In the genomic region with DNA sequence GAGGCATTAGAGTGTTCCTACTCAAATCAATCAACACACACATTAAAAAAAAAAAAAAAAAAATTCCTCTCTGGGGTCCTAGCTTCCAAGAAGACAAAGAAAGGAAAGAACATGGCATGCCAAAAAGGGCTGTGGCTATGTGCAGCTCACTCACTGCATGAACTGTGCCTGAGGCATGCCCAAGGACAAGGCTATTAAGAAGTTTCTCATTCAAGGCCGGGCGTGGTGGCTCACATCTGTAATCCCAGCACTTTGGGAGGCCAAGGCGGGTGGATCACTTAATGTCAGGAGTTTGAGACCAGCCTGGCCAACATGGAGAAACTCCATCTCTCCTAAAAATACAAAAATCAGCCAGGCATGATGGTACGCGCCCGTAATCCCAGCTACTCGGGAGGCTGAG, we compare ENCODE assay signal across 21 cellular contexts. TPM values are rescaled to one million over a fixed set of nuclear protein-coding genes. Genes with fewer than 3 reads are reported as not detected.
DNase-seq lines count a peak whose midpoint lies in the region; ATAC-seq and TF ChIP-seq lines count a peak whose summit lies in the region.
"Had no signal": no experiment of that assay in that cellular context is flagged by ENCODE, and none has a peak within 500 bp of the region (broad histone marks: within the 10 kb centered on the region; RNA-seq: fewer than 3 reads in every experiment).

No MANE protein-coding gene starts in this region.

- peaks cover 4% of the 10 kb centered on the region for H3K36me3 ChIP-seq in HAP-1 (replicated peaks)
- no peaks in the 10 kb centered on the region for H3K36me3 ChIP-seq in adrenal gland (replicated peaks in 1 of 2)
- H3K36me3 ChIP-seq in iPS-15b (ENCODE audit: control insufficient read depth, insufficient read depth, low read length) = no peaks in the 10 kb centered on the region

- ATAC-seq in HG03045 (IDR thresholded peaks at IDR 0.05; ENCODE audit: unreplicated experiment) = no peak
- no peak for ATAC-seq in stimulated activated naive CD8-positive, alpha-beta T cell treated with anti-CD3 and anti-CD28 coated beads, Interleukin-15, Interleukin-2, amounts not matched to agents 100 U/mL and 50 U/mL, for 24 hours

- no peaks in the 10 kb centered on the region for H3K36me3 Mint-ChIP-seq in activated CD4-positive, alpha-beta T cell treated with anti-CD3 and anti-CD28 coated beads, Interleukin-2, amount 10 ng/mL, durations not matched to agents 7 days and 5 days (ENCODE audit: low read depth)

- peaks cover 18% of the 10 kb centered on the region for H3K4me1 Mint-ChIP-seq in activated CD4-positive, alpha-beta T cell treated with anti-CD3 and anti-CD28 coated beads, Interleukin-2, amount 10 ng/mL, durations not matched to agents 7 days and 5 days

- H3K27me3 ChIP-seq in HAP-1 (ENCODE audit: low read depth) (no peaks in the 10 kb centered on the region), adrenal gland (no peaks in the 10 kb centered on the region), iPS-15b (ENCODE audit: control insufficient read depth, insufficient read depth, low read length) (no peaks in the 10 kb centered on the region)
- H3K27me3 ChIP-seq: SJSA1 had no signal

- peaks cover 3% of the 10 kb centered on the region; the same call in 1 of the 2 replicates for H3K4me1 ChIP-seq in HAP-1
- no peaks in the 10 kb centered on the region for H3K4me1 ChIP-seq in adrenal gland (replicated peaks in 1 of 2)
- no peaks in the 10 kb centered on the region for H3K4me1 ChIP-seq in iPS-15b (ENCODE audit: control insufficient read depth, insufficient read depth, low read length)
- H3K4me1 ChIP-seq: SJSA1 had no signal

- no peak for TF ChIP-seq CTCF in adrenal gland (IDR thresholded peaks at IDR 0.05)

- no peaks in the 10 kb centered on the region for H3K9me3 ChIP-seq in HAP-1
- H3K9me3 ChIP-seq in adrenal gland (replicated peaks in 1 of 3) = no peaks in the 10 kb centered on the region
- no peaks in the 10 kb centered on the region for H3K9me3 ChIP-seq in iPS-15b (ENCODE audit: control insufficient read depth, insufficient read depth, low read length)
- H3K9me3 ChIP-seq: Caco-2, SJSA1 had no signal

- H3K9ac ChIP-seq in iPS-15b (ENCODE audit: low read depth, low read length) = peak overlapping the region; percentile 3
- H3K9ac ChIP-seq: GM23248, KMS-11 had no signal

- no peak overlapping the region for H3K27ac ChIP-seq in adrenal gland
- peak overlapping the region; percentile 4 for H3K27ac ChIP-seq in temporal lobe (ENCODE audit: low read depth, low read length)
- H3K27ac ChIP-seq: GM23248, KMS-11, SJSA1 had no signal

- CTCF ChIA-PET in activated CD4-positive, alpha-beta T cell treated with anti-CD3 and anti-CD28 coated beads, Interleukin-2, amount 10 ng/mL, durations not matched to agents 7 days and 5 days (lab: Charles Lee) = interaction anchor here (0.6 to 0.9 kb wide), 2 partner anchors 15 to 64 kb away, joined by 4 read pairs; no protein-coding TSS in a partner anchor

- TF ChIP-seq POLR2A in adrenal gland (IDR thresholded peaks at IDR 0.05) = no peak

- no peaks in the 10 kb centered on the region for H3K9me3 Mint-ChIP-seq in activated CD4-positive, alpha-beta T cell treated with anti-CD3 and anti-CD28 coated beads, Interleukin-2, amount 10 ng/mL, durations not matched to agents 7 days and 5 days
- H3K9me3 Mint-ChIP-seq: CD4-positive, alpha-beta T cell had no signal

- peaks cover 4% of the 10 kb centered on the region for H3K27me3 Mint-ChIP-seq in activated CD4-positive, alpha-beta T cell treated with anti-CD3 and anti-CD28 coated beads, Interleukin-2, amount 10 ng/mL, durations not matched to agents 7 days and 5 days

- H3K27ac Mint-ChIP-seq in activated CD4-positive, alpha-beta T cell treated with anti-CD3 and anti-CD28 coated beads, Interleukin-2, amount 10 ng/mL, durations not matched to agents 7 days and 5 days = no peak overlapping the region
- H3K27ac Mint-ChIP-seq: CD4-positive, alpha-beta T cell had no signal

- no peak overlapping the region for H3K4me3 Mint-ChIP-seq in activated CD4-positive, alpha-beta T cell treated with anti-CD3 and anti-CD28 coated beads, Interleukin-2, amount 10 ng/mL, durations not matched to agents 7 days and 5 days
- H3K4me3 Mint-ChIP-seq: CD4-positive, alpha-beta T cell had no signal

- DNase-seq in HAP-1 (ENCODE audit: low spot score in 2 of 2) = peak; percentile 23 to 49
- DNase-seq in adrenal gland = peak in 5 of 7 donors; percentile 29 to 52 (median 31)
- DNase-seq in activated CD4-positive, alpha-beta T cell treated with anti-CD3 and anti-CD28 coated beads, Interleukin-2, amount 10 ng/mL, durations not matched to agents 7 days and 5 days = no peak
- DNase-seq in iPS-NIHi7 (ENCODE audit: extremely low spot score) = no peak
- DNase-seq in stimulated activated naive CD8-positive, alpha-beta T cell treated with anti-CD3 and anti-CD28 coated beads, Interleukin-15, Interleukin-2, amounts not matched to agents 100 U/mL and 50 U/mL, for 24 hours = no peak
- DNase-seq: Caco-2; CD4-positive, alpha-beta T cell; DMS 273 treated with DMSO at 0.1 percent for 48 hours; GM23248; HCEC 1CT; IMR-90; NCI-H1105; NCI-H2029 treated with DMSO at 0.1 percent for 48 hours; NCI-H2171 treated with DMSO at 0.1 percent for 48 hours; NCI-H446; NCI-H526 had no signal

- POLR2A ChIA-PET in activated CD4-positive, alpha-beta T cell treated with anti-CD3 and anti-CD28 coated beads, Interleukin-2, amount 10 ng/mL, durations not matched to agents 7 days and 5 days (lab: Charles Lee) = no interaction called here

- 69 to 79% (median 74%) methylated on average over 7 of the region's 7 CpGs for WGBS in adrenal gland, 4 donors

- no peak overlapping the region for H3K4me3 ChIP-seq in HAP-1
- H3K4me3 ChIP-seq in adrenal gland = no peak overlapping the region
- H3K4me3 ChIP-seq in iPS-15b (ENCODE audit: low read depth, low read length) = no peak overlapping the region
- H3K4me3 ChIP-seq: GM23248, SJSA1 had no signal

- in situ Hi-C loops in HAP-1 (cut with MboI; ENCODE audit: low sequenced_read_pairs) = no loop called here

- intact Hi-C loops in adrenal gland (cut with DNase I) = no loop called here

RNA-seq across cellular contexts. Expression of a gene that starts 41.9 kb away (rescaled TPM):
- total RNA-seq in adrenal gland = 10 to 100 TPM; 26.7 to 59.0 (median 50.4) TPM
- 10 to 100 TPM; 28.9 to 60.6 (median 36.3) TPM for polyA plus RNA-seq in adrenal gland
- 168 TPM for total RNA-seq in temporal lobe
- 10 to 100 TPM; 48.0 to 48.5 TPM for total RNA-seq in activated CD4-positive, alpha-beta T cell treated with anti-CD3 and anti-CD28 coated beads, Interleukin-2, amount 10 ng/mL, durations not matched to agents 7 days and 5 days

RNA-seq across cellular contexts. Expression of a gene that starts 53.4 kb away (rescaled TPM):
- 10 to 100 TPM; 10.0 to 26.8 (median 18.3) TPM for total RNA-seq in adrenal gland
- polyA plus RNA-seq in adrenal gland = 10 to 100 TPM in 1 of 3 donors, 1 to 10 TPM in 2; 7.3 to 11.6 (median 7.8) TPM
- total RNA-seq in temporal lobe = 29.3 TPM
- total RNA-seq in activated CD4-positive, alpha-beta T cell treated with anti-CD3 and anti-CD28 coated beads, Interleukin-2, amount 10 ng/mL, durations not matched to agents 7 days and 5 days = 1 to 10 TPM; 2.6 to 2.7 TPM

Comparison
In these comparisons a context has a peak if more than half of its experiments do, and no peak if none do; other contexts are left out.
1. DNase-seq: peak in HAP-1 (2 of 2) and adrenal gland (5 of 7); none in activated CD4-positive, alpha-beta T cell treated with anti-CD3 and anti-CD28 coated beads, Interleukin-2, amount 10 ng/mL, durations not matched to agents 7 days and 5 days (single experiment), iPS-NIHi7 (single experiment) and stimulated activated naive CD8-positive, alpha-beta T cell treated with anti-CD3 and anti-CD28 coated beads, Interleukin-15, Interleukin-2, amounts not matched to agents 100 U/mL and 50 U/mL, for 24 hours (single experiment).